ENCODE assay signal across 8 cellular contexts in the genomic region with DNA sequence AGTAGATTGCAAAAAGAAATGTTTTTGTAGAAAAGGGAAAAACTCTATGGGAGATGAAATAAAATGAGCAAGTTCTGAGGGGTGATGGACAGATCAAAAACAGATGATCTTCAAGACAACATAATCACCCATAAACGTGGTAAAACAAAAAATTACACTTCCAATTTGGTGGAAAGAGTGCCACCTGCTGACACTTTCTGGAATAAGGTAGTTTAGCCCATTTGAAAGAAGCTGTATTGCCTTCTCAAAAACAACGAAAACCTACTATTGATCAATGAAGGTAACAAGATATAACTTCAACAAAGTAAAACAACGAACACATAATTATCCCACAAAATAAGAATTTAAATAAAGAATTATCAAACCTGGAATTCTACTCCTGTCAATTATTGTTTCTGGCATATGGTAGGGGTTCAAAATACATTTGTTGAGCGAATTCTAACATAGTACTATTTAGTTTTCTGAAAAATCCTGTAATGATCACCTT. TPM values are rescaled to one million over a fixed set of nuclear protein-coding genes. Genes with fewer than 3 reads are reported as not detected.
DNase-seq lines count a peak whose midpoint lies in the region; ATAC-seq and TF ChIP-seq lines count a peak whose summit lies in the region.

No MANE protein-coding gene starts in this region.

- H3K9me3 Mint-ChIP-seq in endothelial cell (ENCODE audit: unreplicated experiment), result no peaks in the 10 kb centered on the region
- H3K9me3 Mint-ChIP-seq in osteocyte (ENCODE audit: unreplicated experiment), result no peaks in the 10 kb centered on the region

- H3K36me3 Mint-ChIP-seq in endothelial cell (ENCODE audit: low read depth, unreplicated experiment) (no peaks in the 10 kb centered on the region), osteocyte (ENCODE audit: unreplicated experiment) (no peaks in the 10 kb centered on the region)

- peaks cover 8% of the 10 kb centered on the region for H3K27me3 Mint-ChIP-seq in endothelial cell (ENCODE audit: unreplicated experiment)
- no peaks in the 10 kb centered on the region for H3K27me3 Mint-ChIP-seq in osteocyte (ENCODE audit: unreplicated experiment)

- DNase-seq in AG10803 (ENCODE audit: low read depth) (peak; percentile 64), NCI-H2171 (lab: John Stamatoyannopoulos, UW) (peak; percentile 1), endothelial cell (ENCODE audit: low spot score) (peak; percentile 51), osteocyte (ENCODE audit: extremely low spot score, unreplicated experiment) (no peak), cortex of kidney (lab: John Stamatoyannopoulos, UW) (no peak)
- peak; percentile 46 for DNase-seq in activated CD4-positive, alpha-beta T cell treated with anti-CD3 and anti-CD28 coated beads, Interleukin-2, amount 50 U/mL, for 1 hour

- H3K4me3 Mint-ChIP-seq in endothelial cell (ENCODE audit: unreplicated experiment) (peak overlapping the region; percentile 24), osteocyte (ENCODE audit: unreplicated experiment) (peak overlapping the region; percentile 56)

- H3K4me1 Mint-ChIP-seq in endothelial cell (ENCODE audit: unreplicated experiment), result peaks cover 20% of the 10 kb centered on the region
- H3K4me1 Mint-ChIP-seq in osteocyte (ENCODE audit: unreplicated experiment), result peaks cover 28% of the 10 kb centered on the region

- H3K27ac Mint-ChIP-seq in endothelial cell (ENCODE audit: unreplicated experiment) (no peak overlapping the region), osteocyte (ENCODE audit: unreplicated experiment) (peak overlapping the region; percentile 57)

- TF ChIP-seq CTCF in AG10803 (conservative IDR thresholded peaks at IDR 0.05; ENCODE audit: low read length) (peak; percentile 84), GM12872 (IDR thresholded peaks at IDR 0.05; ENCODE audit: insufficient read depth, low read depth, low read length) (peak; percentile 67), endothelial cell (IDR thresholded peaks at IDR 0.05; ENCODE audit: unreplicated experiment) (peak; percentile 58), osteocyte (IDR thresholded peaks at IDR 0.05) (peak; percentile 82)

- no peak overlapping the region for H3K4me3 ChIP-seq in AG10803 (ENCODE audit: low read length)

- ATAC-seq in GM21381 (IDR thresholded peaks at IDR 0.05; ENCODE audit: unreplicated experiment), result no peak

RNA-seq across cellular contexts. Expression of a gene that starts 2.5 kb away (rescaled TPM):
- total RNA-seq in endothelial cell (ENCODE audit: unreplicated experiment), result 14.1 TPM
- 13.1 and 13.5 TPM in 2 replicates for total RNA-seq in osteocyte

RNA-seq across cellular contexts. Expression of a gene that starts 52.6 kb away (rescaled TPM):
- total RNA-seq in endothelial cell (ENCODE audit: unreplicated experiment) (41.0 TPM), osteocyte (4.9 and 6.1 TPM in 2 replicates)

Comparison
In these comparisons a context has a peak if more than half of its experiments do, and no peak if none do; other contexts are left out.
1. DNase-seq: peak in AG10803 (single experiment), NCI-H2171 (single experiment), activated CD4-positive, alpha-beta T cell treated with anti-CD3 and anti-CD28 coated beads, Interleukin-2, amount 50 U/mL, for 1 hour (single experiment) and endothelial cell (single experiment); none in osteocyte (single experiment) and cortex of kidney (single experiment).
2. Peak in every context shown above with its lines, with median percentiles within 50 percentile points of each other: CTCF ChIP-seq.